Comparison of ENCODE assay signal across 10 cellular contexts in genomic region chr3:14440531-14441239, GRCh38. TPM values are rescaled to one million over a fixed set of nuclear protein-coding genes. Genes with fewer than 3 reads are reported as not detected.
DNase-seq lines count a peak whose midpoint lies in the region; ATAC-seq, FAIRE-seq and TF ChIP-seq lines count a peak whose summit lies in the region.
"Had no signal": no experiment of that assay in that cellular context is flagged by ENCODE, and none has a peak within 500 bp of the region (broad histone marks: within the 10 kb centered on the region; RNA-seq: fewer than 3 reads in every experiment).

No MANE protein-coding gene starts in this region.

- peaks cover 20% of the 10 kb centered on the region for H3K36me3 Mint-ChIP-seq in WTC11
- peaks cover 3% of the 10 kb centered on the region for H3K36me3 Mint-ChIP-seq in mesothelial cell of epicardium

- no peak for FAIRE-seq in GM12891 (lab: Jason Lieb, UNC)
- FAIRE-seq: endometrium had no signal

- CTCF ChIA-PET in WTC11 (lab: Charles Lee), result interaction anchor here (1.0 to 2.4 kb wide), 4 partner anchors 17 to 237 kb away, joined by 3 to 11 read pairs (median 3); no protein-coding TSS in a partner anchor

- DNase-seq in COLO829 (ENCODE audit: low spot score), result peak; percentile 8
- peak; percentile 43 for DNase-seq in HT1080 (ENCODE audit: low read depth)
- DNase-seq in WTC11 (ENCODE audit: low spot score), result peak; percentile 53
- peak; percentile 42 to 71 for DNase-seq in mesothelial cell of epicardium (ENCODE audit: low spot score in 2 of 2, unreplicated experiment in 2 of 2)
- no peak for DNase-seq in GM12891 (ENCODE audit: insufficient read length, low spot score)
- DNase-seq: activated T-cell treated with anti-CD3 and anti-CD28 coated beads, Interleukin-2, amount 50 U/mL, for 1 hour had no signal

- TF ChIP-seq CTCF in WTC11 (IDR thresholded peaks at IDR 0.05), result no peak
- TF ChIP-seq CTCF in mesothelial cell of epicardium (IDR thresholded peaks at IDR 0.05; ENCODE audit: unreplicated experiment), result no peak

- 0 out of 2 replicates have a peak overlapping the region, but pooled peaks have one; percentile 41 for H3K27ac Mint-ChIP-seq in WTC11
- H3K27ac Mint-ChIP-seq in mesothelial cell of epicardium, result no peak overlapping the region

- TF ChIP-seq POLR2A in GM12891 (IDR thresholded peaks at IDR 0.05; ENCODE audit: low read depth, low read length), result no peak

- H3K9me3 Mint-ChIP-seq in WTC11 (no peaks in the 10 kb centered on the region), mesothelial cell of epicardium (no peaks in the 10 kb centered on the region)

- ATAC-seq in WTC11 (peak; percentile 70), GM21390 (IDR thresholded peaks at IDR 0.05; ENCODE audit: unreplicated experiment) (no peak), HG03354 (IDR thresholded peaks at IDR 0.05; ENCODE audit: poor library complexity, severe bottlenecking, unreplicated experiment) (no peak), GM19351 (IDR thresholded peaks at IDR 0.05; ENCODE audit: unreplicated experiment) (no peak)

- H3K27me3 Mint-ChIP-seq in WTC11 (ENCODE audit: low read depth) (no peaks in the 10 kb centered on the region), mesothelial cell of epicardium (ENCODE audit: low read depth) (peaks cover 4% of the 10 kb centered on the region)

- H3K4me1 Mint-ChIP-seq in WTC11, result peaks cover 35% of the 10 kb centered on the region
- H3K4me1 Mint-ChIP-seq in mesothelial cell of epicardium, result peaks cover 25% of the 10 kb centered on the region

- POLR2A ChIA-PET in WTC11 (lab: Charles Lee), result no interaction called here

- H3K4me3 Mint-ChIP-seq in WTC11 (no peak overlapping the region), mesothelial cell of epicardium (no peak overlapping the region)

TF ChIP-seq in WTC11, 78 proteins besides CTCF, POLR2A, EP300 and RAD21:
- no peak for TF ChIP-seq ATF2 (CRISPR knock-in tag; IDR thresholded peaks at IDR 0.05; ENCODE audit: borderline replicate concordance, low read depth)
- no peak for TF ChIP-seq NFE2L1 (CRISPR knock-in tag; IDR thresholded peaks at IDR 0.05)
- no peak for TF ChIP-seq CREM (CRISPR knock-in tag; IDR thresholded peaks at IDR 0.05)
- TF ChIP-seq TCF7 (CRISPR knock-in tag; IDR thresholded peaks at IDR 0.05; ENCODE audit: low read depth), result no peak
- TF ChIP-seq ZNF121 (CRISPR knock-in tag; IDR thresholded peaks at IDR 0.05), result peak; percentile 69; the same call in 1 of the 2 replicates

TF ChIP-seq in GM12891, 5 proteins besides CTCF, POLR2A, EP300 and RAD21:
- TF ChIP-seq POU2F2 (IDR thresholded peaks at IDR 0.05; ENCODE audit: low read depth, low read length), result no peak
- TF ChIP-seq TAF1 (IDR thresholded peaks at IDR 0.05; ENCODE audit: low read depth, low read length), result no peak
- no peak for TF ChIP-seq POLR2AphosphoS5 (IDR thresholded peaks at IDR 0.05; ENCODE audit: low read depth, low read length)
- no peak for TF ChIP-seq PAX5 (IDR thresholded peaks at IDR 0.05; ENCODE audit: insufficient read depth, low read length, severe bottlenecking)
- no peak for TF ChIP-seq SPI1 (IDR thresholded peaks at IDR 0.05; ENCODE audit: low read depth, low read length)
TF ChIP-seq in GM12891: peak in this region for 0.

RNA-seq across cellular contexts. Expression of gene SLC6A6, which starts 38.3 kb away (rescaled TPM):
- total RNA-seq in HT1080 (2014; rRNA removed; shearing (Covaris generic)), result 36.3 and 40.1 TPM in 2 replicates
- 23.8 and 30.5 TPM in 2 replicates for polyA plus RNA-seq in HT1080 (2015; cell fraction: cytosol; rRNA removed)
- 99.9 and 112 TPM in 2 replicates for polyA plus RNA-seq in HT1080 (2015; cell fraction: nucleus; rRNA removed)
- total RNA-seq in WTC11 (2021) (144 to 211 TPM (median 147 TPM) in 3 replicates), mesothelial cell of epicardium (19.3 to 21.2 TPM (median 20.0 TPM) in 3 replicates)
- 10.0 TPM for polyA plus RNA-seq in GM12891 (2012; ENCODE audit: low read depth, missing spikeins)
